8 cellular contexts compared by ENCODE assay signal in the genomic region with DNA sequence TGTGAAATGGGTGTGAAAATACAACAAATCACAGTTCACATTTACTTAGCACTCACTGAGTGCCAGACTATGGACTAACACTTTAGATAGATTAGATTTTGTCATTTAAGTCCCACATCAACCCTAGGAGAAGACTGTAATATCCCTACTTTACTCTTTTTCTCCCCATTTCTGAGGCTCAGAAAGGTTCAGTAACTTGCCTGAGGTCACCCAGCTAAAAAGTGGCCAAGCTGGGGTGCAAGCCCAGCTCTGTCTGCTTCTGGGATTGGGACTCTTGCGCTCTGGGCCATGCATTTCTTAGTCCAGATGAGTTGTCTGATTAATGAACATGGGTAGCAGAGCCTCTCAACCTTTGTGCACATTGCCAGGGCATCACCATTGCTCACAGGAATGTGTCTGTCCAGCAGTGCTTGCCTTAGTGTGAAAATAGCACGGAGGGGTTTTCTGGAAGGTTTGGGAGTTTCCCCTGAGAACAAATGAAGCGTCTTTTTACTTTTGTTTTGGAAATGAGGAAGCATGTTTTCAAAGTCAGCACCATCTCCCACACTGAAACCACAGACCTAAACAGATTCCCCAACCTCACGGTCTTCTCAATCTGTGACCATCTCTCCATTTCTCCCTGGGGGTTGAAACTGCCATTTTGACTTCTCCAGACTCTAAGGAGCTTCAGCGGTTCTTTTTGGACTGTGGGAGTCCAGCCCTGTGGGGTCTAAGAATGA. TPM values are rescaled to one million over a fixed set of nuclear protein-coding genes. Genes with fewer than 3 reads are reported as not detected.
DNase-seq lines count a peak whose midpoint lies in the region; ATAC-seq and TF ChIP-seq lines count a peak whose summit lies in the region.

No MANE protein-coding gene starts in this region.

- peaks cover 0 to 5% (median 0%) of the 10 kb centered on the region in 3 donors for H3K27me3 Mint-ChIP-seq in naive B cell

- intact Hi-C loops in prostate gland (cut with DNase I): no loop called here

- H3K36me3 ChIP-seq in prostate gland: no peaks in the 10 kb centered on the region

- H3K9me3 ChIP-seq in prostate gland: no peaks in the 10 kb centered on the region

- no peaks in the 10 kb centered on the region for H3K36me3 Mint-ChIP-seq in naive B cell

- no peak for TF ChIP-seq POLR2A in prostate gland (IDR thresholded peaks at IDR 0.05)

- TF ChIP-seq CTCF in prostate gland (IDR thresholded peaks at IDR 0.05): no peak

- peaks cover 21 to 58% (median 42%) of the 10 kb centered on the region in 3 donors for H3K4me1 Mint-ChIP-seq in naive B cell

- H3K27ac ChIP-seq in adipose tissue (ENCODE audit: low read depth, low read length) (peak overlapping the region; percentile 30), prostate gland (peak overlapping the region in 1 of 2 donors; percentile 45)

- no peaks in the 10 kb centered on the region for H3K27me3 ChIP-seq in prostate gland (replicated peaks; ENCODE audit: insufficient read depth)

- DNase-seq in NOMO-1 (lab: John Stamatoyannopoulos, UW; ENCODE audit: unreplicated experiment in 2 of 2) (peak; percentile 38 to 57), NOMO-1 treated with dmso at 0.1 percent for 144 hours (lab: John Stamatoyannopoulos, UW; ENCODE audit: unreplicated experiment) (no peak), naive B cell (peak; percentile 73), prostate gland (ENCODE audit: low spot score) (no peak), iPS-NIHi11 (ENCODE audit: low spot score) (no peak)
- no peak for DNase-seq in stimulated activated CD4-positive, alpha-beta T cell treated with anti-CD3 and anti-CD28 coated beads, Interleukin-4, amount 100 ng/mL, for 4 hours

- peak overlapping the region in 7 of 8 donors; percentile 38 to 75 (median 58) for H3K4me3 Mint-ChIP-seq in naive B cell

- ATAC-seq in HG03103 (IDR thresholded peaks at IDR 0.05; ENCODE audit: low read depth, unreplicated experiment) (peak; percentile 65), naive B cell (ENCODE audit: low read depth in 2 of 2) (peak; percentile 87 to 88)

- no peaks in the 10 kb centered on the region for H3K9me3 Mint-ChIP-seq in naive B cell

- H3K4me1 ChIP-seq in prostate gland (replicated peaks): no peaks in the 10 kb centered on the region

- peak overlapping the region; percentile 85 to 96 (median 94) for H3K27ac Mint-ChIP-seq in naive B cell

- H3K4me3 ChIP-seq in prostate gland: no peak overlapping the region

- 39 to 79% (median 41%) methylated on average over 5 of the region's 5 CpGs for WGBS in adipose tissue, 3 donors
- WGBS in prostate gland: 64% methylated on average over 5 of the region's 5 CpGs

RNA-seq across cellular contexts. Expression of a gene that starts 31.9 kb away (rescaled TPM):
- polyA plus RNA-seq in adipose tissue (10 to 100 TPM in 2 of 3 donors, 1 to 10 TPM in 1; 1.7 to 20.4 (median 11.4) TPM), naive B cell (ENCODE audit: low read depth in 6 of 6) (1 to 10 TPM in 4 of 6 donors, under 1 TPM in 2; 0.49 to 7.6 (median 2.0) TPM)
- 10 to 100 TPM in 1 of 2 donors, 1 to 10 TPM in 1; 9.7 to 21.0 TPM for total RNA-seq in prostate gland

Comparison
In these comparisons a context has a peak if more than half of its experiments do, and no peak if none do; other contexts are left out.
1. DNase-seq: peak in NOMO-1 (2 of 2) and naive B cell (single experiment); none in NOMO-1 treated with dmso at 0.1 percent for 144 hours (single experiment), prostate gland (single experiment), iPS-NIHi11 (single experiment) and stimulated activated CD4-positive, alpha-beta T cell treated with anti-CD3 and anti-CD28 coated beads, Interleukin-4, amount 100 ng/mL, for 4 hours (0 of 2).